ENCODE assay signal across 15 cellular contexts in the genomic region with DNA sequence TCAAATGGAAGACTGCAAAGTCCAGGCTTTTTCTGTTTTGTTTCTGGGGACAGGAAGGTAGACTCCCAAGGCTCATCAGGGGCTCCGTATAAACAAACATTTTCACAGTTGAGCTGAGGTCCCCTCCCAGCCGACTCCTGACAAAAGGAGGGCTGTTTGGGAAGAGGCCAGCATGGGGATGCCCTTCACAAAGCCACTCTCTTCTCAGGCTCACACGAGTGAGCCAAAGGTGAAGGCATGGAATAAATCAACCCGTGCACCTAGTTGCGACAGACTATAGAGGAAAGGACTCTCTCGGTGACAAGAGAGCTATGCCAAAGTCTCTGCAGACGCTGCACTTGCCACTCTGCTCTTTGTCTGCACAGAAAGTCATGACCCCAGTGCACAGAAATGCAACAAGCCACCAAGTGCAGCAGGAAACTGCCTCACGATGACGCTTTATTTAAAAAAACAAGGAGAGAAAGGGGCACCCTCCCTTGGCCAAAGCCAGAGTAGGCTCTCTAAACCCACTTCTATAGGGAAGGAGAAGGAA. TPM values are rescaled to one million over a fixed set of nuclear protein-coding genes. Genes with fewer than 3 reads are reported as not detected.
DNase-seq lines count a peak whose midpoint lies in the region; ATAC-seq, FAIRE-seq and TF ChIP-seq lines count a peak whose summit lies in the region.
"Had no signal": no experiment of that assay in that cellular context is flagged by ENCODE, and none has a peak within 500 bp of the region (broad histone marks: within the 10 kb centered on the region; RNA-seq: fewer than 3 reads in every experiment).

No MANE protein-coding gene starts in this region.

- no peaks in the 10 kb centered on the region for H3K27me3 ChIP-seq in ACC112 (ENCODE audit: insufficient read depth, low read length)
- no peaks in the 10 kb centered on the region for H3K27me3 ChIP-seq in keratinocyte (ENCODE audit: control insufficient read depth, extremely low read depth, insufficient read depth, low read length)

- H3K4me3 ChIP-seq in ACC112 (ENCODE audit: low read depth, low read length) (peak overlapping the region; percentile 62), keratinocyte (ENCODE audit: control insufficient read depth in 2 of 3, extremely low read depth in 1 of 3, insufficient read depth in 2 of 3, low read depth in 1 of 3, low read length in 3 of 3) (no peak overlapping the region)
- H3K4me3 ChIP-seq: GM12878 had no signal

- H3K9ac ChIP-seq in keratinocyte (ENCODE audit: control insufficient read depth, extremely low read depth, insufficient read depth, low read length) = peak overlapping the region; percentile 38

- H3K36me3 ChIP-seq in ACC112 (ENCODE audit: insufficient read depth, low read length) (peaks cover 28% of the 10 kb centered on the region), keratinocyte (ENCODE audit: control insufficient read depth in 2 of 2, extremely low read depth in 1 of 2, insufficient read depth in 2 of 2, low read length in 2 of 2) (peaks cover 54 to 90% of the 10 kb centered on the region in 2 experiments)

- H3K4me3 Mint-ChIP-seq in chondrocyte (ENCODE audit: unreplicated experiment) (peak overlapping the region; percentile 46), immature natural killer cell (no peak overlapping the region)

- DNase-seq in chondrocyte (ENCODE audit: low spot score) = no peak
- DNase-seq in keratinocyte (ENCODE audit: low read depth, low spot score) = no peak
- no peak for DNase-seq in sciatic nerve (ENCODE audit: low spot score)
- no peak for DNase-seq in MV-4-11 (lab: John Stamatoyannopoulos, UW)
- no peak for DNase-seq in immature natural killer cell
- DNase-seq in DMS 273 (lab: John Stamatoyannopoulos, UW; ENCODE audit: unreplicated experiment) = no peak
- no peak for DNase-seq in inferior parietal cortex (ENCODE audit: extremely low spot score)
- DNase-seq: foreskin fibroblast, GOT3, NCI-H1105, retina had no signal

- no peaks in the 10 kb centered on the region for H3K27me3 Mint-ChIP-seq in chondrocyte (ENCODE audit: low read depth)
- H3K27me3 Mint-ChIP-seq in immature natural killer cell (ENCODE audit: low read depth in 3 of 3) = peaks cover 0 to 7% (median 2%) of the 10 kb centered on the region in 3 donors

- peaks cover 4% of the 10 kb centered on the region for H3K9me1 ChIP-seq in keratinocyte (ENCODE audit: control insufficient read depth, extremely low read depth, insufficient read depth, low read length)

- no peak for FAIRE-seq in keratinocyte (lab: Jason Lieb, UNC)
- FAIRE-seq: GM12878, HTR-8/SVneo had no signal

- dilution Hi-C loops in keratinocyte (cut with MboI; ENCODE audit: extremely low pct_ligation_motif_present, low sequenced_read_pairs) = no loop called here

- H3K36me3 Mint-ChIP-seq in chondrocyte (ENCODE audit: low read depth) (peaks cover 66% of the 10 kb centered on the region), immature natural killer cell (peaks cover 0 to 13% (median 0%) of the 10 kb centered on the region in 3 donors)

- no peak overlapping the region for H3K4me2 ChIP-seq in keratinocyte (ENCODE audit: control insufficient read depth, extremely low read depth, insufficient read depth, low read depth, low read length)

- H3K9me3 Mint-ChIP-seq in chondrocyte (ENCODE audit: low read depth) (no peaks in the 10 kb centered on the region), immature natural killer cell (no peaks in the 10 kb centered on the region)

- H3K4me1 Mint-ChIP-seq in chondrocyte (ENCODE audit: low read depth) = peaks cover 99% of the 10 kb centered on the region
- no peaks in the 10 kb centered on the region for H3K4me1 Mint-ChIP-seq in immature natural killer cell

- intact Hi-C loops in sciatic nerve (cut with DNase I) = no loop called here

- peaks cover 47% of the 10 kb centered on the region for H4K20me1 ChIP-seq in keratinocyte (ENCODE audit: control insufficient read depth, extremely low read depth, insufficient read depth, low read length)

- H3K27ac Mint-ChIP-seq in chondrocyte (ENCODE audit: unreplicated experiment) (peak overlapping the region; percentile 90), immature natural killer cell (no peak overlapping the region)

- H3K27ac ChIP-seq in ACC112 (ENCODE audit: low read depth, low read length) (peak overlapping the region; percentile 91), keratinocyte (ENCODE audit: control insufficient read depth, insufficient read depth, low read length) (peak overlapping the region; percentile 75)

- H2AFZ ChIP-seq in ACC112 (ENCODE audit: low read length, unreplicated experiment) (no peak overlapping the region), keratinocyte (ENCODE audit: control insufficient read depth, low read length) (no peak overlapping the region)

- H3K79me2 ChIP-seq in ACC112 (ENCODE audit: control insufficient read depth, insufficient read depth, low read length, unreplicated experiment) (no peaks in the 10 kb centered on the region), keratinocyte (ENCODE audit: control insufficient read depth, insufficient read depth, low read length) (peaks cover 93% of the 10 kb centered on the region)

- TF ChIP-seq CTCF in chondrocyte (IDR thresholded peaks at IDR 0.05) (no peak), keratinocyte (optimal IDR thresholded peaks at IDR 0.05 in 1 of 3, IDR thresholded peaks at IDR 0.05 in 1 of 3, conservative IDR thresholded peaks at IDR 0.05 in 1 of 3; ENCODE audit: extremely low read depth in 1 of 3, insufficient read depth in 2 of 3, low read length in 3 of 3) (no peak)

- H3K4me1 ChIP-seq in ACC112 (ENCODE audit: control insufficient read depth, insufficient read depth, low read length, unreplicated experiment) (peaks cover 24% of the 10 kb centered on the region), keratinocyte (ENCODE audit: control insufficient read depth, extremely low read depth, insufficient read depth, low read length) (peaks cover 57% of the 10 kb centered on the region)

- no peaks in the 10 kb centered on the region for H3K9me3 ChIP-seq in keratinocyte (ENCODE audit: control insufficient read depth, low read depth, low read length)

- ATAC-seq in sciatic nerve = peak; percentile 28
- ATAC-seq: GM12878, SK-N-SH treated with all-trans-retinoic acid at 6 μM for 48 hours had no signal

RNA-seq across cellular contexts. Expression of a gene that starts 21.1 kb away (rescaled TPM):
- total RNA-seq in chondrocyte (161 to 510 TPM (median 505 TPM) in 3 replicates), sciatic nerve (81.6 TPM)
- polyA plus RNA-seq in keratinocyte (82.1 to 117 TPM (median 84.2 TPM) in 3 replicates), immature natural killer cell (1 to 10 TPM in 1 of 3 donors, under 1 TPM in 1, not detected in 1; 0.45 to 1.3 TPM)
- polyA plus RNA-seq in keratinocyte (2011; ENCODE audit: low read depth) = 69.6 TPM
- 27.6 and 29.1 TPM in 2 replicates for polyA plus RNA-seq in keratinocyte (2011; cell fraction: cytosol; rRNA removed)
- 356 and 357 TPM in 2 replicates for polyA plus RNA-seq in keratinocyte (2011; cell fraction: nucleus; rRNA removed)
- 37.1 and 115 TPM in 2 replicates for polyA plus RNA-seq in keratinocyte (2012; ENCODE audit: low replicate concordance)
- 306 to 390 TPM (median 389 TPM) in 3 replicates for polyA minus RNA-seq in keratinocyte
- 89.8 TPM for polyA minus RNA-seq in keratinocyte (2011; cell fraction: cytosol; rRNA and poly(A)+ RNA removed)
- 497 and 766 TPM in 2 replicates for polyA minus RNA-seq in keratinocyte (2011; cell fraction: nucleus; rRNA and poly(A)+ RNA removed)
